1 cellular context compared by ENCODE assay signal in the genomic region with DNA sequence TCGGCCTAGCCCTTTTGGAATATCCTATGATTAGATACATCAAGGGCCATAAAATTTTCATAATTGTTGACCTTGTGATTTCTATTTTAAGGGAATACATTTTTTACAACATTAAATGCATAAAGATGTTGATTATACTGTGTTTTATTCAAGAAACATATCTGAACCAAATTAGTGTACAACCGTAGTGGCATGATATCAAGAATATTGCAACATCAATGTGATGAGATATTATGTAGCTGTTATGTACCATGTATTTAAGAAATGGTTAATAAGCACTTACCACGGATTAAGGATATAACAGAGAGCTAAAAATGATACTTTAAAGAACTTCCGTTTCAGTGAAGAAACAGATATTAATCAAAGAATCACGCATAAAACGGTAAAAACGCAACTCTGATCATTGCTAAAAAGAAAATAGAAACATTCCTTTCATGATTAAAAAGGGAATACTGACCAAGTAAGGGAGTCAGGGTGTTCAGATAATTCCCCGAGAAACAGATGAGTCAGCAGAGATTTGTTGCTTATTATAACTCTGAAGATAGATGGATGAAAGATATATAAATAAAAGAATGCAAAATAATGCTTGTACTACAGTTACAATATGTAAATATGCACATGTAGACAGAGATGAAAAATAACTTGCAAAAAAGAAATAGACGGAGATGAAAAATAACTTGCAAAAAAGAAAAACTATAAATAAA.
TF ChIP-seq lines count a peak whose summit lies in the region.

No MANE protein-coding gene starts in this region.

TF ChIP-seq in IMR-90, 13 proteins besides CTCF, POLR2A, EP300 and RAD21 (continued from another document):
- TF ChIP-seq, protein P1, sequence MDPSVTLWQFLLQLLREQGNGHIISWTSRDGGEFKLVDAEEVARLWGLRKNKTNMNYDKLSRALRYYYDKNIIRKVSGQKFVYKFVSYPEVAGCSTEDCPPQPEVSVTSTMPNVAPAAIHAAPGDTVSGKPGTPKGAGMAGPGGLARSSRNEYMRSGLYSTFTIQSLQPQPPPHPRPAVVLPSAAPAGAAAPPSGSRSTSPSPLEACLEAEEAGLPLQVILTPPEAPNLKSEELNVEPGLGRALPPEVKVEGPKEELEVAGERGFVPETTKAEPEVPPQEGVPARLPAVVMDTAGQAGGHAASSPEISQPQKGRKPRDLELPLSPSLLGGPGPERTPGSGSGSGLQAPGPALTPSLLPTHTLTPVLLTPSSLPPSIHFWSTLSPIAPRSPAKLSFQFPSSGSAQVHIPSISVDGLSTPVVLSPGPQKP (IDR thresholded peaks at IDR 0.05; ENCODE audit: borderline replicate concordance, low read depth, low read length), result no peak
